In genomic region chr17:27430383-27430840, GRCh38 we compare ENCODE assay signal across 2 cellular contexts.
TF ChIP-seq lines count a peak whose summit lies in the region.

No MANE protein-coding gene starts in this region.

TF ChIP-seq in A549, 52 proteins besides CTCF, POLR2A, EP300 and RAD21:
- TF ChIP-seq SREBF2 (IDR thresholded peaks at IDR 0.05) (no peak), BHLHE40 (IDR thresholded peaks at IDR 0.05; ENCODE audit: low read depth, low read length) (no peak), NFE2L2 (conservative IDR thresholded peaks at IDR 0.05; ENCODE audit: low read length) (no peak), EHF (CRISPR knock-in tag; IDR thresholded peaks at IDR 0.05) (no peak), BCL3 (IDR thresholded peaks at IDR 0.05) (no peak), ELK1 (IDR thresholded peaks at IDR 0.05; ENCODE audit: low read depth, low read length) (no peak), HES2 (IDR thresholded peaks at IDR 0.05) (no peak), MAX (IDR thresholded peaks at IDR 0.05) (no peak), KDM5A (IDR thresholded peaks at IDR 0.05) (no peak), ZSCAN20 (CRISPR knock-in tag; IDR thresholded peaks at IDR 0.05) (no peak), CHD4 (IDR thresholded peaks at IDR 0.05; ENCODE audit: borderline replicate concordance) (no peak), HOXA7 (CRISPR knock-in tag; IDR thresholded peaks at IDR 0.05) (no peak), ZC3H11A (IDR thresholded peaks at IDR 0.05) (no peak), ESRRA (IDR thresholded peaks at IDR 0.05; ENCODE audit: borderline replicate concordance, low read length) (no peak), POLR2AphosphoS2 (conservative IDR thresholded peaks at IDR 0.05; ENCODE audit: low read length) (no peak), CBX2 (IDR thresholded peaks at IDR 0.05; ENCODE audit: borderline replicate concordance, low read depth) (no peak), MAZ (IDR thresholded peaks at IDR 0.05; ENCODE audit: borderline replicate concordance, low read depth, low read length) (no peak), E2F6 (IDR thresholded peaks at IDR 0.05; ENCODE audit: borderline replicate concordance, low read depth) (no peak), MAFK (IDR thresholded peaks at IDR 0.05; ENCODE audit: partially characterized antibody) (no peak), FOSL2 (IDR thresholded peaks at IDR 0.05) (no peak), FOSL2 (CRISPR knock-in tag; IDR thresholded peaks at IDR 0.05) (no peak)

TF ChIP-seq in IMR-90, 13 proteins besides CTCF, POLR2A, EP300 and RAD21:
- no peak for TF ChIP-seq RFX5 (IDR thresholded peaks at IDR 0.05; ENCODE audit: low read depth, low read length)
- TF ChIP-seq CEBPB (IDR thresholded peaks at IDR 0.05; ENCODE audit: low read depth, low read length), result no peak
- TF ChIP-seq USF2 (IDR thresholded peaks at IDR 0.05; ENCODE audit: low read depth, low read length), result no peak
- TF ChIP-seq RCOR1 (IDR thresholded peaks at IDR 0.05; ENCODE audit: insufficient replicate concordance, low read length), result no peak
- no peak for TF ChIP-seq ELK1 (IDR thresholded peaks at IDR 0.05; ENCODE audit: borderline replicate concordance, low read depth, low read length)
- TF ChIP-seq CHD1 (IDR thresholded peaks at IDR 0.05; ENCODE audit: low read depth, low read length), result no peak
- TF ChIP-seq MAFK (IDR thresholded peaks at IDR 0.05; ENCODE audit: low read depth, low read length), result no peak
- TF ChIP-seq MAZ (IDR thresholded peaks at IDR 0.05; ENCODE audit: borderline replicate concordance, low read depth, low read length), result no peak
- TF ChIP-seq BHLHE40 (IDR thresholded peaks at IDR 0.05; ENCODE audit: low read depth, low read length), result no peak
- no peak for TF ChIP-seq SMC3 (IDR thresholded peaks at IDR 0.05; ENCODE audit: low read depth, low read length)
- TF ChIP-seq FOS (IDR thresholded peaks at IDR 0.05; ENCODE audit: low read depth, low read length), result no peak
- no peak for TF ChIP-seq NFE2L2 (IDR thresholded peaks at IDR 0.05; ENCODE audit: low read depth, low read length)
- no peak for TF ChIP-seq MXI1 (IDR thresholded peaks at IDR 0.05; ENCODE audit: borderline replicate concordance, low read depth, low read length)
